Comparison of ENCODE assay signal across 8 cellular contexts in genomic region chr22:40534379-40535188, GRCh38.
DNase-seq lines count a peak whose midpoint lies in the region; ATAC-seq, FAIRE-seq and TF ChIP-seq lines count a peak whose summit lies in the region.

No MANE protein-coding gene starts in this region.

- H3K4me1 ChIP-seq in MM.1S (ENCODE audit: low read length) = peaks cover 28% of the 10 kb centered on the region
- H3K4me1 ChIP-seq in lung (ENCODE audit: control insufficient read depth in 2 of 2, insufficient read depth in 2 of 2, low read length in 2 of 2) = peaks cover 2 to 13% of the 10 kb centered on the region in 2 donors
- H3K4me1 ChIP-seq in kidney (ENCODE audit: control insufficient read depth in 1 of 2, insufficient read depth in 1 of 2, low read depth in 1 of 2, low read length in 2 of 2) = peaks cover 2 to 7% of the 10 kb centered on the region in 2 donors

- H4K20me1 ChIP-seq in MM.1S (ENCODE audit: insufficient read depth, low read length) = no peaks in the 10 kb centered on the region

- H3K36me3 ChIP-seq in MM.1S (replicated peaks; ENCODE audit: insufficient read depth, low read length) (no peaks in the 10 kb centered on the region), brain microvascular endothelial cell (replicated peaks) (no peaks in the 10 kb centered on the region), lung (ENCODE audit: control insufficient read depth in 2 of 2, insufficient read depth in 2 of 2, low read length in 2 of 2) (no peaks in the 10 kb centered on the region), kidney (ENCODE audit: control insufficient read depth in 1 of 2, insufficient read depth in 2 of 2, low read length in 2 of 2) (no peaks in the 10 kb centered on the region)

- no peak for FAIRE-seq in kidney (lab: Jason Lieb, UNC)

- intact Hi-C loops in kidney (cut with DNase I) = no loop called here

- H3K27ac ChIP-seq in MM.1S (ENCODE audit: low read length) (no peak overlapping the region), brain microvascular endothelial cell (peak overlapping the region; percentile 70), lung (ENCODE audit: low read depth in 1 of 2, low read length in 1 of 2) (peak overlapping the region; percentile 40 to 45), kidney (ENCODE audit: low read depth in 2 of 2, low read length in 2 of 2) (peak overlapping the region in 1 of 2 donors; percentile 45)

- DNase-seq in GDM1 (lab: John Stamatoyannopoulos, UW) = peak; percentile 60
- DNase-seq in MM.1S = no peak
- DNase-seq in brain microvascular endothelial cell = peak; percentile 51
- DNase-seq in lung (ENCODE audit: low spot score) = no peak
- DNase-seq in kidney = no peak
- DNase-seq in NCI-H1048 (lab: John Stamatoyannopoulos, UW) = no peak

- WGBS in lung, 2 donors = 39 to 43% methylated on average over 6 of the region's 6 CpGs

- H3K9ac ChIP-seq in MM.1S (ENCODE audit: low read length) = no peak overlapping the region
- no peak overlapping the region for H3K9ac ChIP-seq in kidney (ENCODE audit: low read length in 2 of 2)

- ATAC-seq in lung (ENCODE audit: insufficient read depth, low FRiP score) (no peak), HG03439 (IDR thresholded peaks at IDR 0.05; ENCODE audit: unreplicated experiment) (no peak), HG02759 (IDR thresholded peaks at IDR 0.05; ENCODE audit: unreplicated experiment) (no peak)

- H3K79me2 ChIP-seq in MM.1S (ENCODE audit: low read length) = peaks cover 15% of the 10 kb centered on the region; the same call in 1 of the 2 replicates

- 0 out of 2 replicates have a peak, but pooled peaks cover 3% of the 10 kb centered on the region for H3F3A ChIP-seq in MM.1S (ENCODE audit: insufficient read depth, low read length)

- H3K9me3 ChIP-seq in MM.1S (replicated peaks; ENCODE audit: insufficient read depth, low read length) (no peaks in the 10 kb centered on the region), lung (ENCODE audit: control insufficient read depth in 2 of 2, insufficient read depth in 1 of 2, low read length in 1 of 2) (no peaks in the 10 kb centered on the region), kidney (ENCODE audit: control insufficient read depth in 1 of 2, low read length in 2 of 2) (no peaks in the 10 kb centered on the region)

- no peak for TF ChIP-seq CTCF in MM.1S (IDR thresholded peaks at IDR 0.05; ENCODE audit: low read length)
- TF ChIP-seq CTCF in brain microvascular endothelial cell (IDR thresholded peaks at IDR 0.05; ENCODE audit: low read depth, low read length, missing control alignments) = no peak
- no peak for TF ChIP-seq CTCF in lung (IDR thresholded peaks at IDR 0.05; ENCODE audit: control extremely low read depth, extremely low read depth)
- no peak for TF ChIP-seq CTCF in kidney (IDR thresholded peaks at IDR 0.05; ENCODE audit: borderline replicate concordance, extremely low read depth, insufficient read depth)

- H3K4me3 ChIP-seq in MM.1S (ENCODE audit: low read length) (no peak overlapping the region), brain microvascular endothelial cell (ENCODE audit: low read depth, low read length) (no peak overlapping the region), lung (no peak overlapping the region), kidney (ENCODE audit: low read length in 2 of 2) (no peak overlapping the region)

- no peak overlapping the region for H2AFZ ChIP-seq in MM.1S (ENCODE audit: low read length)

- H3K9me2 ChIP-seq in MM.1S (replicated peaks; ENCODE audit: insufficient read depth, low read length) = no peaks in the 10 kb centered on the region

- H3K4me2 ChIP-seq in MM.1S (ENCODE audit: low read depth, low read length) = peak overlapping the region; percentile 51; the same call in 1 of the 2 replicates

- H3K27me3 ChIP-seq in MM.1S (replicated peaks; ENCODE audit: insufficient read depth, low read length) (no peaks in the 10 kb centered on the region), brain microvascular endothelial cell (replicated peaks) (no peaks in the 10 kb centered on the region), lung (ENCODE audit: control insufficient read depth, insufficient read depth) (no peaks in the 10 kb centered on the region)

- in situ Hi-C loops in brain microvascular endothelial cell (cut with HindIII; ENCODE audit: low pct_ligation_motif_present, low sequenced_read_pairs) = loop anchor here (25.0 kb wide), 1 partner anchor 103 kb away; the partner anchor contains the start of gene MRTFA

Comparison
In these comparisons a context has a peak if more than half of its experiments do, and no peak if none do; other contexts are left out.
1. DNase-seq: peak in GDM1 (single experiment) and brain microvascular endothelial cell (single experiment); none in MM.1S (single experiment), lung (single experiment), kidney (single experiment) and NCI-H1048 (single experiment).